In genomic region chr6:36964349-36964748, GRCh38 we compare ENCODE assay signal across 17 cellular contexts. TPM values are rescaled to one million over a fixed set of nuclear protein-coding genes. Genes with fewer than 3 reads are reported as not detected.
DNase-seq lines count a peak whose midpoint lies in the region; ATAC-seq and TF ChIP-seq lines count a peak whose summit lies in the region.
"Had no signal": no experiment of that assay in that cellular context is flagged by ENCODE, and none has a peak within 500 bp of the region (broad histone marks: within the 10 kb centered on the region; RNA-seq: fewer than 3 reads in every experiment).

No MANE protein-coding gene starts in this region.

- no peaks in the 10 kb centered on the region for H4K20me1 ChIP-seq in mammary epithelial cell (ENCODE audit: insufficient read depth, low read length)

- BruUV-seq in mammary epithelial cell (replicated peaks; lab: Mats Ljungman, UMichigan) = no TSS peak

- H3K4me3 ChIP-seq in breast epithelium (no peak overlapping the region), mammary epithelial cell (replicated peaks in 1 of 3; ENCODE audit: insufficient read depth in 1 of 3, low read depth in 2 of 3, low read length in 3 of 3) (no peak overlapping the region), vagina (no peak overlapping the region), stomach (no peak overlapping the region)
- H3K4me3 ChIP-seq: psoas muscle, SJSA1 had no signal

- no peak overlapping the region for H2AFZ ChIP-seq in mammary epithelial cell (ENCODE audit: low read depth, low read length)

- no peaks in the 10 kb centered on the region for H3K36me3 ChIP-seq in breast epithelium
- H3K36me3 ChIP-seq in mammary epithelial cell (ENCODE audit: insufficient read depth, low read length) = peaks cover 3% of the 10 kb centered on the region
- peaks cover 0 to 21% of the 10 kb centered on the region in 2 donors for H3K36me3 ChIP-seq in vagina
- H3K36me3 ChIP-seq in stomach = peaks cover 20 to 34% (median 30%) of the 10 kb centered on the region in 4 donors

- intact Hi-C loops in breast epithelium (cut with DNase I; ENCODE audit: low total_unique reads) (no loop called here), mammary epithelial cell (cut with micrococcal nuclease) (no loop called here), vagina (cut with DNase I) (no loop called here), stomach (cut with DNase I; ENCODE audit: low total_unique reads) (no loop called here)

- dilution Hi-C loops in mammary epithelial cell (cut with HindIII; ENCODE audit: low sequenced_read_pairs) = no loop called here

- 50% methylated on average over 3 of the region's 6 CpGs for WGBS in mammary epithelial cell (ENCODE audit: low coverage, missing lambda C conversion rate)
- 68 to 85% (median 79%) methylated on average over 6 of the region's 6 CpGs for WGBS in stomach, 5 donors

- in situ Hi-C loops in mammary epithelial cell (cut with MboI; ENCODE audit: low sequenced_read_pairs in 2 of 2) = no loop called here

- CTCF ChIA-PET in mammary epithelial cell (lab: Charles Lee; ENCODE audit: low non-redundant PET) (no interaction called here), T-cell (lab: Charles Lee) (interaction anchor here in 1 of 2 donors (1.5 kb wide), 1 partner anchor 54 kb away, joined by 4 read pairs; no protein-coding TSS in a partner anchor)

- TF ChIP-seq EP300 in stomach (IDR thresholded peaks at IDR 0.05) = no peak

- H3K4me2 ChIP-seq in mammary epithelial cell (ENCODE audit: insufficient read depth, low read depth, low read length) = no peak overlapping the region

- no peak for ATAC-seq in T-cell (replicated peaks in 1 of 4)

- H3K9me3 ChIP-seq in breast epithelium = no peaks in the 10 kb centered on the region
- no peaks in the 10 kb centered on the region for H3K9me3 ChIP-seq in mammary epithelial cell (replicated peaks; ENCODE audit: insufficient read depth, low read length)
- H3K9me3 ChIP-seq in vagina = no peaks in the 10 kb centered on the region
- H3K9me3 ChIP-seq in stomach = no peaks in the 10 kb centered on the region
- H3K9me3 ChIP-seq: psoas muscle, SJSA1 had no signal

- no peak for TF ChIP-seq POLR2A in breast epithelium (IDR thresholded peaks at IDR 0.05)
- TF ChIP-seq POLR2A in vagina (IDR thresholded peaks at IDR 0.05) = no peak
- no peak for TF ChIP-seq POLR2A in stomach (IDR thresholded peaks at IDR 0.05)

- no peaks in the 10 kb centered on the region for H3K79me2 ChIP-seq in mammary epithelial cell (ENCODE audit: insufficient read depth, low read length)

- H3K27ac Mint-ChIP-seq in T-cell (peak overlapping the region; percentile 55 to 89), mesothelial cell of epicardium (peak overlapping the region; percentile 64)
- H3K27ac Mint-ChIP-seq: stimulated activated naive CD8-positive, alpha-beta T cell treated with anti-CD3 and anti-CD28 coated beads, Interleukin-15, Interleukin-2, amounts not matched to agents 100 ng/mL and 50 ng/mL, for 24 hours had no signal

- H3K4me3 Mint-ChIP-seq in T-cell = peak overlapping the region in 1 of 3 donors; percentile 69
- H3K4me3 Mint-ChIP-seq in mesothelial cell of epicardium = no peak overlapping the region
- H3K4me3 Mint-ChIP-seq: activated CD4-positive, alpha-beta T cell treated with anti-CD3 and anti-CD28 coated beads, Interleukin-2, amount 10 ng/mL, durations not matched to agents 24 days and 14 days; stimulated activated naive CD8-positive, alpha-beta T cell treated with anti-CD3 and anti-CD28 coated beads, Interleukin-15, Interleukin-2, amounts not matched to agents 100 ng/mL and 50 ng/mL, for 24 hours had no signal

- DNase-seq in breast epithelium (ENCODE audit: low spot score in 2 of 2) (no peak), mammary epithelial cell (no peak), T-cell (no peak), mesothelial cell of epicardium (ENCODE audit: low spot score in 2 of 2, unreplicated experiment in 2 of 2) (no peak), vagina (ENCODE audit: extremely low spot score in 2 of 2) (no peak), stomach (no peak), NCI-H446 treated with DMSO at 0.1 percent for 48 hours (lab: John Stamatoyannopoulos, UW) (no peak), glomerular visceral epithelial cell (ENCODE audit: extremely low spot score) (no peak)
- DNase-seq: activated T-cell treated with anti-CD3 and anti-CD28 coated beads, Interleukin-2, amount 50 U/mL, for 1 hour; amniotic stem cell; NCI-H187; OCI-M1; psoas muscle had no signal

- peaks cover 31 to 54% (median 46%) of the 10 kb centered on the region in 3 donors for H3K4me1 Mint-ChIP-seq in T-cell
- H3K4me1 Mint-ChIP-seq in mesothelial cell of epicardium = peaks cover 16% of the 10 kb centered on the region

- peaks cover 0 to 18% of the 10 kb centered on the region in 2 donors for H3K4me1 ChIP-seq in breast epithelium
- H3K4me1 ChIP-seq in mammary epithelial cell (ENCODE audit: insufficient read depth, low read length) = peaks cover 11% of the 10 kb centered on the region
- peaks cover 49% of the 10 kb centered on the region for H3K4me1 ChIP-seq in vagina
- H3K4me1 ChIP-seq in stomach = peaks cover 5 to 68% (median 30%) of the 10 kb centered on the region in 4 donors
- H3K4me1 ChIP-seq: psoas muscle had no signal

- TF ChIP-seq CTCF in breast epithelium (IDR thresholded peaks at IDR 0.05) = no peak
- TF ChIP-seq CTCF in mammary epithelial cell (conservative IDR thresholded peaks at IDR 0.05 in 1 of 2, IDR thresholded peaks at IDR 0.05 in 1 of 2; ENCODE audit: extremely low read depth in 1 of 2, insufficient read depth in 1 of 2, low read depth in 1 of 2, low read length in 2 of 2) = no peak
- TF ChIP-seq CTCF in mesothelial cell of epicardium (IDR thresholded peaks at IDR 0.05; ENCODE audit: unreplicated experiment) = no peak
- TF ChIP-seq CTCF in vagina (IDR thresholded peaks at IDR 0.05) = no peak
- TF ChIP-seq CTCF in stomach (IDR thresholded peaks at IDR 0.05) = no peak

- H3K27me3 ChIP-seq in breast epithelium (no peaks in the 10 kb centered on the region), mammary epithelial cell (ENCODE audit: insufficient read depth, low read length) (no peaks in the 10 kb centered on the region), vagina (no peaks in the 10 kb centered on the region), stomach (peaks cover 0 to 4% (median 0%) of the 10 kb centered on the region in 3 donors)
- H3K27me3 ChIP-seq: SJSA1 had no signal

- POLR2A ChIA-PET in T-cell (lab: Charles Lee) = interaction anchor here in 1 of 2 donors (0.6 kb wide), 1 partner anchor 21 kb away, joined by 5 read pairs; the partner anchor contains the start of gene MTCH1

- H3K9ac ChIP-seq in mammary epithelial cell (ENCODE audit: insufficient read depth, low read length) = no peak overlapping the region

- H3K9me3 Mint-ChIP-seq in T-cell (no peaks in the 10 kb centered on the region), mesothelial cell of epicardium (no peaks in the 10 kb centered on the region)
- H3K9me3 Mint-ChIP-seq: activated CD4-positive, alpha-beta T cell treated with anti-CD3 and anti-CD28 coated beads, Interleukin-2, amount 10 ng/mL, durations not matched to agents 24 days and 14 days; stimulated activated naive CD8-positive, alpha-beta T cell treated with anti-CD3 and anti-CD28 coated beads, Interleukin-15, Interleukin-2, amounts not matched to agents 100 ng/mL and 50 ng/mL, for 24 hours had no signal

- H3K36me3 Mint-ChIP-seq in T-cell = peaks cover 23% of the 10 kb centered on the region
- peaks cover 23% of the 10 kb centered on the region for H3K36me3 Mint-ChIP-seq in mesothelial cell of epicardium

- H3K27ac ChIP-seq in breast epithelium (peak overlapping the region; percentile 14 to 20), mammary epithelial cell (ENCODE audit: insufficient read depth, low read depth, low read length) (no peak overlapping the region), vagina (peak overlapping the region; percentile 60), stomach (peak overlapping the region in 2 of 5 donors; percentile 11 to 13)
- H3K27ac ChIP-seq: psoas muscle, SJSA1 had no signal

- H3K27me3 Mint-ChIP-seq in T-cell (no peaks in the 10 kb centered on the region), mesothelial cell of epicardium (ENCODE audit: low read depth) (no peaks in the 10 kb centered on the region)
- H3K27me3 Mint-ChIP-seq: activated CD4-positive, alpha-beta T cell treated with anti-CD3 and anti-CD28 coated beads, Interleukin-2, amount 10 ng/mL, durations not matched to agents 24 days and 14 days; stimulated activated naive CD8-positive, alpha-beta T cell treated with anti-CD3 and anti-CD28 coated beads, Interleukin-15, Interleukin-2, amounts not matched to agents 100 ng/mL and 50 ng/mL, for 24 hours had no signal

RNA-seq across cellular contexts. Expression of gene PI16, which starts 9.8 kb away (rescaled TPM):
- total RNA-seq in breast epithelium (10 to 100 TPM in 1 of 3 donors, 1 to 10 TPM in 2; 2.8 to 14.9 (median 5.2) TPM), mammary epithelial cell (not detected), T-cell (10 to 100 TPM in 1 of 5 donors, 1 to 10 TPM in 4; 3.5 to 27.6 (median 7.8) TPM), mesothelial cell of epicardium (not detected in 3 replicates), vagina (88.6 TPM), stomach (10 to 100 TPM in 2 of 5 donors, 1 to 10 TPM in 1, not detected in 2; 1.7 to 21.3 (median 10.4) TPM)
- polyA plus RNA-seq in mammary epithelial cell (not detected), stomach (1 to 10 TPM; 1.2 to 4.3 (median 1.5) TPM)
- not detected for polyA minus RNA-seq in mammary epithelial cell
- total RNA-seq: activated CD4-positive, alpha-beta T cell treated with anti-CD3 and anti-CD28 coated beads, Interleukin-2, amount 10 ng/mL, durations not matched to agents 24 days and 14 days; SJSA1 had no signal

RNA-seq across cellular contexts. Expression of gene MTCH1, which starts 21.6 kb away (rescaled TPM):
- total RNA-seq in breast epithelium = 100 to 1,000 TPM; 187 to 229 (median 215) TPM
- 100 to 1,000 TPM; 102 to 110 TPM for total RNA-seq in mammary epithelial cell
- 91.9 TPM for polyA plus RNA-seq in mammary epithelial cell
- 122 TPM for polyA minus RNA-seq in mammary epithelial cell
- total RNA-seq in T-cell = 100 to 1,000 TPM; 146 to 185 (median 160) TPM
- total RNA-seq in mesothelial cell of epicardium = 148 to 153 TPM (median 151 TPM) in 3 replicates
- 233 TPM for total RNA-seq in vagina
- 100 to 1,000 TPM; 123 to 202 (median 189) TPM for total RNA-seq in stomach
- 100 to 1,000 TPM; 110 to 172 (median 122) TPM for polyA plus RNA-seq in stomach

RNA-seq across cellular contexts. Expression of gene FGD2, which starts 41.1 kb away (rescaled TPM):
- 10 to 100 TPM; 11.5 to 51.4 (median 18.6) TPM for total RNA-seq in breast epithelium
- not detected for total RNA-seq in mammary epithelial cell
- not detected for polyA plus RNA-seq in mammary epithelial cell
- polyA minus RNA-seq in mammary epithelial cell = not detected
- 10 to 100 TPM in 1 of 5 donors, 1 to 10 TPM in 4; 2.8 to 11.1 (median 3.3) TPM for total RNA-seq in T-cell
- total RNA-seq in mesothelial cell of epicardium = not detected in 3 replicates
- total RNA-seq in vagina = 20.4 TPM
- 10 to 100 TPM in 2 of 5 donors, 1 to 10 TPM in 3; 2.6 to 34.5 (median 7.3) TPM for total RNA-seq in stomach
- 1 to 10 TPM; 2.7 to 3.5 (median 3.1) TPM for polyA plus RNA-seq in stomach
- total RNA-seq: fibroblast of villous mesenchyme, SJSA1 had no signal
